8 cellular contexts compared by ENCODE assay signal in the genomic region with DNA sequence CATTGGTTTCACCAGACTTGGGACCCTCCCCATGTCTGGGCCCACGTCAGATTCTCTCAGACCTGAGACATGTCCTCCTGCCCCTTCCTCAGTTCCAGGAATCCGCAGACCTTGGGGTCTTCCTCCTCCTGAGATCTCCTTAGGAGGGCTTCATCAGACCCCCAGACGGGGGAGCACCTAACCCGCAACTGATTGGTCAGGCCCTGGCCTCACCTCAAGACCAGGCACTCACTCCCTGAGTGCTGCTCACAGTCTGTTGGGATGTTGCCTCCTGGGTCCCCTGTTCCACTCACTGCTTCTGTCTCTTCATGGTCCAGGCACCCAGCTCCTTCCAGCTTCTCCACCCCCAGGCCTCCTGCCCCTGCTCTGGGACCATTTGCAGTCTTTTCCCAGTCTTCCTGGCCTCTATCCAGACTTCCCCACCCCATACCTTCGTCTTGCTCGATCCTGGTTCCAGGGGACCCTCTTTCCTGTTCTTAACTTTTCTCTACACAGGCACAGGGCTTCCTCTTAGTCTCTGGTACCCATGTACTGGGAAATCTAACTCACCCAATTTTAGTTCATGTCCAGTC. TPM values are rescaled to one million over a fixed set of nuclear protein-coding genes. Genes with fewer than 3 reads are reported as not detected.
DNase-seq lines count a peak whose midpoint lies in the region; ATAC-seq, FAIRE-seq and TF ChIP-seq lines count a peak whose summit lies in the region.

No MANE protein-coding gene starts in this region.

- ATAC-seq in GM19395 (IDR thresholded peaks at IDR 0.05; ENCODE audit: unreplicated experiment): no peak

- H3K4me2 ChIP-seq in OCI-LY7 (ENCODE audit: low read length) (peak overlapping the region; percentile 96), neuronal stem cell (ENCODE audit: insufficient read depth, low read length, poor library complexity, severe bottlenecking) (peak overlapping the region; percentile 89)

- H3K18ac ChIP-seq in neuronal stem cell (ENCODE audit: low read length): no peak overlapping the region

- H3K4me1 ChIP-seq in Caco-2 (peaks cover 19% of the 10 kb centered on the region), OCI-LY7 (ENCODE audit: insufficient read depth, low read length, poor library complexity, severe bottlenecking) (peaks cover 32% of the 10 kb centered on the region), endocrine pancreas (ENCODE audit: control insufficient read depth, insufficient read depth, low read length) (peaks cover 3% of the 10 kb centered on the region), neuronal stem cell (ENCODE audit: control insufficient read depth in 2 of 2, insufficient read depth in 1 of 2, low read depth in 1 of 2, low read length in 2 of 2) (peaks cover 13 to 17% of the 10 kb centered on the region in 2 donors)

- H3K27me3 ChIP-seq in Caco-2 (replicated peaks; ENCODE audit: control insufficient read depth, insufficient read depth, low read length) (no peaks in the 10 kb centered on the region), endocrine pancreas (ENCODE audit: control insufficient read depth, insufficient read depth, low read length) (no peaks in the 10 kb centered on the region), neuronal stem cell (ENCODE audit: control insufficient read depth in 3 of 3, insufficient read depth in 3 of 3, low read depth in 1 of 3, low read length in 3 of 3) (peaks cover 0 to 2% (median 0%) of the 10 kb centered on the region in 3 experiments)

- no peak for TF ChIP-seq CTCF in Caco-2 (IDR thresholded peaks at IDR 0.05; ENCODE audit: insufficient read depth in 1 of 2, low read depth in 1 of 2, low read length in 1 of 2, severe bottlenecking in 1 of 2, unreplicated experiment in 1 of 2)
- TF ChIP-seq CTCF in OCI-LY7 (conservative IDR thresholded peaks at IDR 0.05; ENCODE audit: low read length): no peak

- H2AK5ac ChIP-seq in neuronal stem cell (ENCODE audit: low read depth, low read length): peak overlapping the region; percentile 8

- peaks cover 26% of the 10 kb centered on the region for H3K4me1 Mint-ChIP-seq in Caco-2 (ENCODE audit: low read depth, unreplicated experiment)

- H2BK120ac ChIP-seq in neuronal stem cell (ENCODE audit: low read depth, low read length): no peak overlapping the region

- H4K8ac ChIP-seq in neuronal stem cell (ENCODE audit: low read depth, low read length): no peak overlapping the region

- H3K23ac ChIP-seq in neuronal stem cell (ENCODE audit: low read depth, low read length, poor library complexity): no peak overlapping the region

- H3K79me2 ChIP-seq in OCI-LY7 (ENCODE audit: insufficient read depth, low read depth, low read length): peaks cover 45% of the 10 kb centered on the region; the same call in 1 of the 2 replicates

- CTCF ChIA-PET in Caco-2 (lab: Charles Lee) (interaction anchor here (0.6 kb wide), 1 partner anchor 10 kb away, joined by 5 read pairs; no protein-coding TSS in a partner anchor), OCI-LY7 (lab: Charles Lee; ENCODE audit: unreplicated experiment) (no interaction called here)

- no peaks in the 10 kb centered on the region for H3K9me2 ChIP-seq in OCI-LY7 (ENCODE audit: insufficient read depth, low read length)

- H3K9ac ChIP-seq in endocrine pancreas (ENCODE audit: control insufficient read depth, insufficient read depth, low read length): peak overlapping the region; percentile 54
- H3K9ac ChIP-seq in neuronal stem cell (ENCODE audit: low read depth, low read length, poor library complexity): peak overlapping the region; percentile 75

- H3K27me3 Mint-ChIP-seq in Caco-2 (ENCODE audit: insufficient read depth, unreplicated experiment): no peaks in the 10 kb centered on the region

- H3K36me3 ChIP-seq in Caco-2 (ENCODE audit: control insufficient read depth, insufficient read depth, low read length) (no peaks in the 10 kb centered on the region; the same call in 1 of the 2 replicates), OCI-LY7 (ENCODE audit: insufficient read depth, low read length) (peaks cover 4% of the 10 kb centered on the region; the same call in 1 of the 2 replicates), endocrine pancreas (ENCODE audit: control insufficient read depth, insufficient read depth, low read length) (no peaks in the 10 kb centered on the region), neuronal stem cell (replicated peaks in 1 of 2; ENCODE audit: control insufficient read depth in 2 of 2, insufficient read depth in 2 of 2, low read length in 2 of 2) (peaks cover 3 to 5% of the 10 kb centered on the region in 2 donors)

- BruUV-seq in Caco-2 (replicated peaks; lab: Mats Ljungman, UMichigan) (no TSS peak), OCI-LY7 (replicated peaks; lab: Mats Ljungman, UMichigan) (no TSS peak)

- no peak overlapping the region for H2BK5ac ChIP-seq in neuronal stem cell (ENCODE audit: low read length)

- no peak for FAIRE-seq in GM12892 (lab: Jason Lieb, UNC)

- H3K79me1 ChIP-seq in neuronal stem cell (ENCODE audit: low read depth, low read length): peaks cover 6% of the 10 kb centered on the region

- no CpG with 5 or more reads among the region's 6 CpGs for WGBS in neuronal stem cell (ENCODE audit: extremely low coverage in 2 of 2, insufficient read length in 2 of 2, insufficient replicate concordance in 1 of 2), 2 donors

- no peak overlapping the region for H3K4ac ChIP-seq in neuronal stem cell (ENCODE audit: low read length)

- no peak for TF ChIP-seq POLR2A in GM12892 (IDR thresholded peaks at IDR 0.05; ENCODE audit: low read depth, low read length)

- no peaks in the 10 kb centered on the region for H3K9me3 ChIP-seq in Caco-2
- no peaks in the 10 kb centered on the region for H3K9me3 ChIP-seq in OCI-LY7 (ENCODE audit: low read length)
- H3K9me3 ChIP-seq in endocrine pancreas (ENCODE audit: control insufficient read depth, low read length): no peaks in the 10 kb centered on the region
- H3K9me3 ChIP-seq in neuronal stem cell (replicated peaks in 1 of 2; ENCODE audit: control insufficient read depth in 2 of 2, insufficient read depth in 1 of 2, low read depth in 1 of 2, low read length in 2 of 2): no peaks in the 10 kb centered on the region

- H3K36me3 Mint-ChIP-seq in Caco-2 (ENCODE audit: insufficient read depth, unreplicated experiment): peaks cover 6% of the 10 kb centered on the region

- H2BK12ac ChIP-seq in neuronal stem cell (ENCODE audit: low read length): no peak overlapping the region

- H3K9me3 Mint-ChIP-seq in Caco-2 (ENCODE audit: unreplicated experiment): no peaks in the 10 kb centered on the region

- H2AFZ ChIP-seq in OCI-LY7 (ENCODE audit: low read length) (peak overlapping the region; percentile 69; the same call in 1 of the 2 replicates), neuronal stem cell (ENCODE audit: low read length) (peak overlapping the region; percentile 90)

- peak overlapping the region; percentile 83 for H3K4me3 Mint-ChIP-seq in Caco-2 (ENCODE audit: unreplicated experiment)

- 0 out of 2 replicates have a peak, but pooled peaks cover 6% of the 10 kb centered on the region for H4K20me1 ChIP-seq in OCI-LY7 (ENCODE audit: insufficient read depth, low read length)

- DNase-seq in Caco-2: no peak
- DNase-seq in OCI-LY7 (ENCODE audit: low spot score): peak; percentile 12
- no peak for DNase-seq in neuronal stem cell (ENCODE audit: low spot score)
- no peak for DNase-seq in NCI-H774 (lab: John Stamatoyannopoulos, UW)
- no peak for DNase-seq in GM12892 (ENCODE audit: insufficient read length)
- DNase-seq in ecto neural progenitor cell (ENCODE audit: low spot score): no peak

- H3K27ac ChIP-seq in OCI-LY7 (ENCODE audit: low read depth, low read length, poor library complexity, severe bottlenecking) (no peak overlapping the region), neuronal stem cell (replicated peaks; ENCODE audit: low read length) (no peak overlapping the region)

- H3K4me3 ChIP-seq in Caco-2 (ENCODE audit: low read depth, low read length): peak overlapping the region; percentile 85
- H3K4me3 ChIP-seq in OCI-LY7 (ENCODE audit: low read depth, low read length, poor library complexity, severe bottlenecking): peak overlapping the region; percentile 82
- peak overlapping the region; percentile 40 for H3K4me3 ChIP-seq in endocrine pancreas (ENCODE audit: control insufficient read depth, insufficient read depth, low read length)
- peak overlapping the region; percentile 72 to 94 for H3K4me3 ChIP-seq in neuronal stem cell (ENCODE audit: low read length in 2 of 2)

- H3K14ac ChIP-seq in neuronal stem cell (ENCODE audit: low read length): no peak overlapping the region

- peak overlapping the region; percentile 80 for H3K27ac Mint-ChIP-seq in Caco-2 (ENCODE audit: unreplicated experiment)

- POLR2A ChIA-PET in Caco-2 (lab: Charles Lee) (no interaction called here), OCI-LY7 (lab: Charles Lee) (no interaction called here)

- H4K91ac ChIP-seq in neuronal stem cell (ENCODE audit: low read depth, low read length, poor library complexity): no peak overlapping the region

- no peak overlapping the region for H2BK15ac ChIP-seq in neuronal stem cell (ENCODE audit: low read length)

- intact Hi-C loops in Caco-2 (cut with micrococcal nuclease; ENCODE audit: unreplicated experiment): no loop called here
- intact Hi-C loops in OCI-LY7 (cut with micrococcal nuclease; ENCODE audit: unreplicated experiment): no loop called here

RNA-seq across cellular contexts. Expression of a gene that starts 1.2 kb away (rescaled TPM):
- total RNA-seq in Caco-2 (2022) (12.7 and 14.0 TPM in 2 replicates), OCI-LY7 (2022) (11.8 and 13.3 TPM in 2 replicates)
- total RNA-seq in OCI-LY7 (2014; rRNA removed; shearing (Covaris generic)): 5.1 and 6.3 TPM in 2 replicates
- 9.7 TPM for polyA plus RNA-seq in neuronal stem cell (2013, experiment 1 of 2)
- polyA plus RNA-seq in neuronal stem cell (2013, experiment 2 of 2): 10.5 TPM
- polyA plus RNA-seq in GM12892 (2012; ENCODE audit: missing spikeins): 6.4 TPM

RNA-seq across cellular contexts. Expression of a gene that starts 1.4 kb away (rescaled TPM):
- total RNA-seq in Caco-2 (2022) (37.9 and 40.3 TPM in 2 replicates), OCI-LY7 (2022) (42.9 and 45.2 TPM in 2 replicates)
- total RNA-seq in OCI-LY7 (2014; rRNA removed; shearing (Covaris generic)): 34.8 and 56.2 TPM in 2 replicates
- polyA plus RNA-seq in neuronal stem cell (2013, experiment 1 of 2): 18.5 TPM
- 19.0 TPM for polyA plus RNA-seq in neuronal stem cell (2013, experiment 2 of 2)
- 16.3 TPM for polyA plus RNA-seq in GM12892 (2012; ENCODE audit: missing spikeins)

RNA-seq across cellular contexts. Expression of a gene that starts 47.4 kb away (rescaled TPM):
- total RNA-seq in Caco-2 (2022): 47.9 and 54.8 TPM in 2 replicates
- 46.4 and 62.6 TPM in 2 replicates for total RNA-seq in OCI-LY7 (2014; rRNA removed; shearing (Covaris generic))
- 54.3 and 60.4 TPM in 2 replicates for total RNA-seq in OCI-LY7 (2022)
- 21.8 TPM for polyA plus RNA-seq in neuronal stem cell (2013, experiment 1 of 2)
- polyA plus RNA-seq in neuronal stem cell (2013, experiment 2 of 2): 20.9 TPM
- 25.4 TPM for polyA plus RNA-seq in GM12892 (2012; ENCODE audit: missing spikeins)
